ENCODE assay signal across 8 cellular contexts in the genomic region with DNA sequence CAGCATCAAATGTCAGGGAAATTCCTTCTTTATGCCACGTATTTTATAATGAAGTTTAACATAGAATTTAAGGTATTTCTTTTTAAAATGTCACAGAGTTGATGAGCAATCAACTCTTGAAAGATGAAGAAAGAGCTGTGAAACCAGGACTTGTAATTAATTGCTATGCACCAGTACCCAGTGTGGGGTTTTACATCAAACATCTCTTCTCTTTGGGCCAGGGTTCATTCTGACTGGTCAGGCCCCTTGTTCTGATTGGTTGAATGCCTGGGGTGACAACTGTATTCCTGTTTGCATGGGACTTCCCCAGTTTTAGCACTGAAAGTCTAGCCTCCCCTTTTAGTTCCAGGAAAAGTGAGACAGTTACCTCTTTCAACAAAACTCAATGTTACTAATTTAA. TPM values are rescaled to one million over a fixed set of nuclear protein-coding genes. Genes with fewer than 3 reads are reported as not detected.
DNase-seq lines count a peak whose midpoint lies in the region; ATAC-seq, FAIRE-seq and TF ChIP-seq lines count a peak whose summit lies in the region.

No MANE protein-coding gene starts in this region.

- POLR2A ChIA-PET in HepG2 (lab: Yijun Ruan, JAX): no interaction called here

- no peak for TF ChIP-seq RAD21 in HepG2 (CRISPR knock-in tag; IDR thresholded peaks at IDR 0.05)

- no peak for TF ChIP-seq EP300 in HepG2 (IDR thresholded peaks at IDR 0.05; ENCODE audit: low read depth in 2 of 2, low read length in 2 of 2)
- TF ChIP-seq EP300 in HepG2 (CRISPR knock-in tag; IDR thresholded peaks at IDR 0.05; ENCODE audit: borderline replicate concordance): no peak

- no peaks in the 10 kb centered on the region for H3K27me3 ChIP-seq in HepG2 (ENCODE audit: control insufficient read depth in 1 of 2, insufficient read depth in 2 of 2, low read length in 2 of 2)

- FAIRE-seq in HepG2 (lab: Jason Lieb, UNC): no peak

- H3K36me3 ChIP-seq in HepG2 (replicated peaks in 1 of 2; ENCODE audit: control insufficient read depth in 1 of 2, insufficient read depth in 2 of 2, low read length in 2 of 2): no peaks in the 10 kb centered on the region

- no peaks in the 10 kb centered on the region for H4K20me1 ChIP-seq in HepG2 (ENCODE audit: insufficient read depth, low read length)

- DNase-seq in HepG2 (ENCODE audit: low spot score) (no peak), lower leg skin (ENCODE audit: low spot score in 2 of 2) (no peak), head of caudate nucleus (no peak), NCI-H748 (lab: John Stamatoyannopoulos, UW; ENCODE audit: unreplicated experiment) (no peak), SW 1271 (lab: John Stamatoyannopoulos, UW) (no peak)

- TF ChIP-seq POLR2A in HepG2 (IDR thresholded peaks at IDR 0.05; ENCODE audit: insufficient read depth in 1 of 2, low read depth in 2 of 2, low read length in 2 of 2) (no peak), lower leg skin (IDR thresholded peaks at IDR 0.05) (no peak)

- no peak overlapping the region for H3K27ac ChIP-seq in HepG2 (ENCODE audit: extremely low read length, insufficient read depth, low read length)

- intact Hi-C loops in HepG2 (cut with micrococcal nuclease; ENCODE audit: unreplicated experiment) (no loop called here), lower leg skin (cut with DNase I; ENCODE audit: low total_unique reads) (no loop called here), head of caudate nucleus (cut with DNase I) (no loop called here)

- CTCF ChIA-PET in HepG2 (lab: Yijun Ruan, JAX; ENCODE audit: low intra/inter-chr PET ratio, low total read pairs): no interaction called here

- no TSS peak for BruUV-seq in HepG2 (replicated peaks; lab: Mats Ljungman, UMichigan)

- H3K9ac ChIP-seq in HepG2 (ENCODE audit: insufficient read depth, low read depth, low read length): no peak overlapping the region

- H3K4me3 ChIP-seq in HepG2 (replicated peaks in 1 of 3; ENCODE audit: insufficient read depth in 1 of 3, low read depth in 2 of 3, low read length in 3 of 3) (no peak overlapping the region), lower leg skin (ENCODE audit: low read depth, poor library complexity, severe bottlenecking) (no peak overlapping the region)

- ATAC-seq in GM18520 (IDR thresholded peaks at IDR 0.05; ENCODE audit: unreplicated experiment) (peak; percentile 93), GM21528 (IDR thresholded peaks at IDR 0.05; ENCODE audit: low FRiP score, unreplicated experiment) (peak; percentile 81), HG03378 (IDR thresholded peaks at IDR 0.05; ENCODE audit: unreplicated experiment) (peak; percentile 98), HepG2 (no peak)

- no peak overlapping the region for H2AFZ ChIP-seq in HepG2 (ENCODE audit: low read length)

- no peaks in the 10 kb centered on the region for H3K79me2 ChIP-seq in HepG2 (ENCODE audit: insufficient read depth, low read length)

- H3K4me1 ChIP-seq in HepG2 (ENCODE audit: insufficient read depth, low read length): peaks cover 22% of the 10 kb centered on the region

- TF ChIP-seq CTCF in HepG2 (CRISPR knock-in tag; IDR thresholded peaks at IDR 0.05) (no peak), lower leg skin (IDR thresholded peaks at IDR 0.05) (no peak)

- in situ Hi-C loops in HepG2 (cut with HindIII; ENCODE audit: extremely low pct_ligation_motif_present, low pct_unique_long_range_greater_than_20kb): no loop called here

- no peak overlapping the region for H3K4me2 ChIP-seq in HepG2 (ENCODE audit: low read depth, low read length)

- H3K9me3 ChIP-seq in HepG2 (ENCODE audit: low read length): no peaks in the 10 kb centered on the region

- 26% methylated on average over 1 of the region's 1 CpG for WGBS in HepG2 (ENCODE audit: low lambda C conversion rate)
- 69 to 75% methylated on average over 1 of the region's 1 CpG for WGBS in lower leg skin, 2 donors

TF ChIP-seq in HepG2, 621 proteins besides CTCF, POLR2A, EP300 and RAD21:
- TF ChIP-seq ZNF343 (CRISPR knock-in tag; IDR thresholded peaks at IDR 0.05): no peak
- no peak for TF ChIP-seq NBN (conservative IDR thresholded peaks at IDR 0.05)
- TF ChIP-seq NFYB (CRISPR knock-in tag; IDR thresholded peaks at IDR 0.05): peak; percentile 42; the same call in 1 of the 2 replicates
- no peak for TF ChIP-seq ZFP1 (CRISPR knock-in tag; IDR thresholded peaks at IDR 0.05)

RNA-seq across cellular contexts. Expression of a gene that starts 40.1 kb away (rescaled TPM):
- total RNA-seq in HepG2 (2016; rRNA removed; fragmentation: Illumina TruSeq; extraction: Trizol) (17.8 and 25.3 TPM in 2 replicates), lower leg skin (10 to 100 TPM in 3 of 4 donors, 1 to 10 TPM in 1; 8.4 to 37.3 (median 14.9) TPM)
- total RNA-seq in HepG2 (2016; cell fraction: cytosol; rRNA removed; fragmentation: Illumina TruSeq; extraction: Trizol; ENCODE audit: low read depth): 1.5 and 3.0 TPM in 2 replicates
- total RNA-seq in HepG2 (2016; cell fraction: insoluble cytoplasmic fraction; rRNA removed; fragmentation: Illumina TruSeq; extraction: Trizol): 17.7 and 23.8 TPM in 2 replicates
- total RNA-seq in HepG2 (2016; cell fraction: membrane; rRNA removed; fragmentation: Illumina TruSeq; extraction: Trizol): 6.6 and 7.5 TPM in 2 replicates
- 54.4 and 62.0 TPM in 2 replicates for total RNA-seq in HepG2 (2016; cell fraction: nucleus; rRNA removed; fragmentation: Illumina TruSeq; extraction: Trizol)
- polyA plus RNA-seq in HepG2 (2011; rRNA removed): 6.9 and 8.0 TPM in 2 replicates
- 5.1 and 6.3 TPM in 2 replicates for polyA plus RNA-seq in HepG2 (2011; cell fraction: cytosol; rRNA removed)
- polyA plus RNA-seq in HepG2 (2011; cell fraction: nucleus; rRNA removed): 11.3 and 14.5 TPM in 2 replicates
- 10.7 and 11.8 TPM in 2 replicates for polyA plus RNA-seq in HepG2 (2012)
- polyA plus RNA-seq in HepG2 (2016; cell fraction: cytosol; fragmentation: Illumina TruSeq; extraction: Trizol; ENCODE audit: low read depth): 0.58 and 0.68 TPM in 2 replicates
- 9.2 and 9.6 TPM in 2 replicates for polyA plus RNA-seq in HepG2 (2016; cell fraction: insoluble cytoplasmic fraction; fragmentation: Illumina TruSeq; extraction: Trizol; ENCODE audit: low read depth)
- 1.3 and 1.5 TPM in 2 replicates for polyA plus RNA-seq in HepG2 (2016; cell fraction: membrane; fragmentation: Illumina TruSeq; extraction: Trizol; ENCODE audit: low read depth)
- 23.3 and 24.1 TPM in 2 replicates for polyA plus RNA-seq in HepG2 (2016; cell fraction: nucleus; fragmentation: Illumina TruSeq; extraction: Trizol; ENCODE audit: insufficient read depth, low read depth)
- polyA minus RNA-seq in HepG2 (2011; rRNA and poly(A)+ RNA removed; ENCODE audit: low replicate concordance): 0.05 and 44.0 TPM in 2 replicates
- 24.8 and 27.2 TPM in 2 replicates for polyA minus RNA-seq in HepG2 (2011; cell fraction: cytosol; rRNA and poly(A)+ RNA removed)
- 79.6 and 89.1 TPM in 2 replicates for polyA minus RNA-seq in HepG2 (2011; cell fraction: nucleus; rRNA and poly(A)+ RNA removed)
